22 cellular contexts compared by ENCODE assay signal in the genomic region with DNA sequence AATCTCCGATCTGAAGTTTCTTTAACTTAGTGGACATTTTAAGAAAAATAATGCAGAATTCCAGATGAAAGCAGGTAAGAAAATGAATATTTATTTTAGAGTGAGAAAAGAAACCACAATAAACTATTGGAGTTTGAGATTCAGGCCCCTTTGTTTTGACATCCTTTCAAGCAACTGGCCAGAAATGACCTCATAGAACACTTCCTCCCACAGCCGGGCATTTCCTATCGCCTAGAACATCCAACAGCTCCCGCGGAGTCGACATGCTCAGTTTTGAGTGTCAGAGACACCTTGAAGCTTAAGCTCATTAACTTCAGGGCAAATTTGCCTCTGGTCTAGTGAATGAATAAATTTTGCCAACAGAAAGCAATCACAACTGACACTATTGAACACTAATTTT.
DNase-seq lines count a peak whose midpoint lies in the region; ATAC-seq, FAIRE-seq and TF ChIP-seq lines count a peak whose summit lies in the region.
"Had no signal": no experiment of that assay in that cellular context is flagged by ENCODE, and none has a peak within 500 bp of the region (broad histone marks: within the 10 kb centered on the region; RNA-seq: fewer than 3 reads in every experiment).

No MANE protein-coding gene starts in this region.

- H3K36me3 Mint-ChIP-seq in nephron progenitor cell (ENCODE audit: low read depth): peaks cover 5% of the 10 kb centered on the region
- H3K36me3 Mint-ChIP-seq: CD4-positive, CD25-positive, alpha-beta regulatory T cell; CD8-positive, alpha-beta T cell had no signal

- ATAC-seq in HG03097 (IDR thresholded peaks at IDR 0.05; ENCODE audit: low FRiP score, unreplicated experiment) (no peak), GM18498 (IDR thresholded peaks at IDR 0.05; ENCODE audit: unreplicated experiment) (no peak)
- ATAC-seq: CD8-positive, alpha-beta T cell had no signal

- H3K27me3 Mint-ChIP-seq in nephron progenitor cell (ENCODE audit: low read depth, poor library complexity): no peaks in the 10 kb centered on the region
- H3K27me3 Mint-ChIP-seq: B cell; CD4-positive, CD25-positive, alpha-beta regulatory T cell had no signal

- intact Hi-C loops in endothelial cell of umbilical vein (cut with micrococcal nuclease): loop anchor here (2.0 to 10.0 kb wide), 3 partner anchors 130 to 1336 kb away; a partner anchor contains a TSS

- peak overlapping the region; percentile 65 for H2AFZ ChIP-seq in endothelial cell of umbilical vein (ENCODE audit: low read depth, low read length)

- H4K20me1 ChIP-seq in endothelial cell of umbilical vein (replicated peaks; ENCODE audit: control insufficient read depth, extremely low read depth, insufficient read depth, low read length): no peaks in the 10 kb centered on the region
- H4K20me1 ChIP-seq: BLaER1 had no signal

- peaks cover 7% of the 10 kb centered on the region for H3K9me3 Mint-ChIP-seq in nephron progenitor cell
- H3K9me3 Mint-ChIP-seq: CD4-positive, CD25-positive, alpha-beta regulatory T cell; CD8-positive, alpha-beta T cell; HFFc6 had no signal

- H3K27ac ChIP-seq in 22Rv1: 0 out of 2 replicates have a peak overlapping the region, but pooled peaks have one; percentile 46
- H3K27ac ChIP-seq in VCaP: peak overlapping the region; percentile 88
- H3K27ac ChIP-seq in endothelial cell of umbilical vein (ENCODE audit: insufficient read depth, low read depth, low read length): peak overlapping the region; percentile 31
- H3K27ac ChIP-seq: BLaER1, C4-2B had no signal

- TF ChIP-seq CTCF in 22Rv1 (IDR thresholded peaks at IDR 0.05): no peak
- TF ChIP-seq CTCF in VCaP (conservative IDR thresholded peaks at IDR 0.05): no peak
- TF ChIP-seq CTCF in endothelial cell of umbilical vein (IDR thresholded peaks at IDR 0.05; ENCODE audit: extremely low read depth in 1 of 2, insufficient read depth in 1 of 2, low read depth in 1 of 2, low read length in 2 of 2): no peak
- TF ChIP-seq CTCF in nephron progenitor cell (IDR thresholded peaks at IDR 0.05): no peak

- POLR2A ChIA-PET in endothelial cell of umbilical vein (lab: Charles Lee): no interaction called here

- H3K27me3 ChIP-seq in endothelial cell of umbilical vein (ENCODE audit: control insufficient read depth in 2 of 2, insufficient read depth in 2 of 2, low read length in 2 of 2): no peaks in the 10 kb centered on the region
- H3K27me3 ChIP-seq: BLaER1 had no signal

- peak overlapping the region; percentile 31 for H3K27ac Mint-ChIP-seq in nephron progenitor cell
- H3K27ac Mint-ChIP-seq: B cell; CD4-positive, CD25-positive, alpha-beta regulatory T cell; CD8-positive, alpha-beta T cell; HFFc6 had no signal

- H3K36me3 ChIP-seq in endothelial cell of umbilical vein (ENCODE audit: control insufficient read depth in 2 of 2, extremely low read depth in 1 of 2, insufficient read depth in 2 of 2, low read length in 2 of 2): no peaks in the 10 kb centered on the region
- H3K36me3 ChIP-seq: BLaER1, HAP-1 had no signal

- peaks cover 25% of the 10 kb centered on the region for H3K4me1 ChIP-seq in endothelial cell of umbilical vein (ENCODE audit: control insufficient read depth, extremely low read depth, insufficient read depth, low read length)
- H3K4me1 ChIP-seq: Caco-2 had no signal

- H3K4me1 Mint-ChIP-seq in nephron progenitor cell: peaks cover 25% of the 10 kb centered on the region
- H3K4me1 Mint-ChIP-seq: CD4-positive, CD25-positive, alpha-beta regulatory T cell had no signal

- no peaks in the 10 kb centered on the region for H3K9me1 ChIP-seq in endothelial cell of umbilical vein (replicated peaks; ENCODE audit: control insufficient read depth, extremely low read depth, insufficient read depth, low read length)

- H3K4me3 ChIP-seq in endothelial cell of umbilical vein (replicated peaks in 1 of 3; ENCODE audit: insufficient read depth in 1 of 3, low read depth in 1 of 3, low read length in 3 of 3): no peak overlapping the region
- H3K4me3 ChIP-seq: BLaER1, HAP-1 had no signal

- peak overlapping the region; percentile 46 for H3K4me2 ChIP-seq in endothelial cell of umbilical vein (ENCODE audit: insufficient read depth, low read length)
- H3K4me2 ChIP-seq: BLaER1 had no signal

- no TSS peak for BruUV-seq in endothelial cell of umbilical vein (replicated peaks; lab: Mats Ljungman, UMichigan)

- FAIRE-seq in endothelial cell of umbilical vein (lab: Jason Lieb, UNC) (peak; percentile 69), GM19239 (lab: Jason Lieb, UNC) (no peak)
- FAIRE-seq: G401.6, GM12892, H54 had no signal

- no peaks in the 10 kb centered on the region for H3K79me2 ChIP-seq in endothelial cell of umbilical vein (ENCODE audit: control insufficient read depth, insufficient read depth, low read length)

- no peak overlapping the region for H3K4me3 Mint-ChIP-seq in nephron progenitor cell
- H3K4me3 Mint-ChIP-seq: B cell; CD4-positive, CD25-positive, alpha-beta regulatory T cell; CD8-positive, alpha-beta T cell; HFFc6 had no signal

- TF ChIP-seq POLR2A in endothelial cell of umbilical vein (IDR thresholded peaks at IDR 0.05; ENCODE audit: low read depth, low read length): no peak

- CTCF ChIA-PET in endothelial cell of umbilical vein (lab: Charles Lee): no interaction called here

- dilution Hi-C loops in endothelial cell of umbilical vein (cut with MboI; ENCODE audit: extremely low pct_ligation_motif_present, low sequenced_read_pairs): no loop called here

- H3K9ac ChIP-seq in endothelial cell of umbilical vein (replicated peaks; ENCODE audit: extremely low read depth, insufficient read depth, low read length): no peak overlapping the region
- H3K9ac ChIP-seq: BLaER1 had no signal

- H3K9me3 ChIP-seq in endothelial cell of umbilical vein (replicated peaks; ENCODE audit: control insufficient read depth, insufficient read depth, low read length): no peaks in the 10 kb centered on the region
- H3K9me3 ChIP-seq: BLaER1, Caco-2, HAP-1 had no signal

- DNase-seq in endothelial cell of umbilical vein (ENCODE audit: low read depth, low spot score): peak; percentile 34
- no peak for DNase-seq in nephron progenitor cell
- no peak for DNase-seq in GM19239 (ENCODE audit: insufficient read length, low spot score)
- DNase-seq in stimulated activated CD4-positive, alpha-beta T cell treated with anti-CD3 and anti-CD28 coated beads, Interleukin-12 subunit alpha, Interleukin-12 subunit beta, amount 100 ng/mL, for 4 hours: no peak
- DNase-seq: Caco-2; CD4-positive, CD25-positive, alpha-beta regulatory T cell; CD8-positive, alpha-beta T cell; DMS153; DND-41; GOT3; HFFc6 had no signal

TF ChIP-seq in endothelial cell of umbilical vein, 7 proteins besides CTCF, POLR2A, EP300 and RAD21:
- TF ChIP-seq JUN (IDR thresholded peaks at IDR 0.05; ENCODE audit: borderline replicate concordance, insufficient read depth, insufficient read length, low read depth) (peak; percentile 56), FOS (IDR thresholded peaks at IDR 0.05; ENCODE audit: borderline replicate concordance, insufficient read depth, low read length) (peak; percentile 3), MYC (IDR thresholded peaks at IDR 0.05; ENCODE audit: low read depth, low read length) (no peak)
- TF ChIP-seq, protein P1, sequence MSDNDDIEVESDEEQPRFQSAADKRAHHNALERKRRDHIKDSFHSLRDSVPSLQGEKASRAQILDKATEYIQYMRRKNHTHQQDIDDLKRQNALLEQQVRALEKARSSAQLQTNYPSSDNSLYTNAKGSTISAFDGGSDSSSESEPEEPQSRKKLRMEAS (IDR thresholded peaks at IDR 0.05; ENCODE audit: insufficient read depth, insufficient read length): no peak
TF ChIP-seq in endothelial cell of umbilical vein: peak in this region for 2.

Comparison
In these comparisons a context has a peak if more than half of its experiments do, and no peak if none do; other contexts are left out.
1. H3K27ac ChIP-seq: peak in every context shown above with its lines; median percentile 88 in VCaP; 46 in 22Rv1; 31 in endothelial cell of umbilical vein.